In genomic region chr6:107357842-107358241, GRCh38 we compare ENCODE assay signal across 20 cellular contexts.
DNase-seq lines count a peak whose midpoint lies in the region; ATAC-seq, FAIRE-seq and TF ChIP-seq lines count a peak whose summit lies in the region.
"Had no signal": no experiment of that assay in that cellular context is flagged by ENCODE, and none has a peak within 500 bp of the region (broad histone marks: within the 10 kb centered on the region; RNA-seq: fewer than 3 reads in every experiment).

No MANE protein-coding gene starts in this region.

- no peak overlapping the region for H3K4me2 ChIP-seq in HepG2 (ENCODE audit: low read depth, low read length)
- no peak overlapping the region for H3K4me2 ChIP-seq in K562 (ENCODE audit: insufficient read depth, low read length)
- H3K4me2 ChIP-seq: A549; BLaER1 treated with 17β-estradiol and CSF1 and Interleukin-3, amounts not matched to agents 10 nM and 100 nM had no signal

- BruUV-seq in HepG2 (replicated peaks; lab: Mats Ljungman, UMichigan) (no TSS peak), K562 (replicated peaks; lab: Mats Ljungman, UMichigan) (no TSS peak)

- intact Hi-C loops in HepG2 (cut with micrococcal nuclease; ENCODE audit: unreplicated experiment), result no loop called here
- intact Hi-C loops in right lobe of liver (cut with DNase I), result no loop called here
- intact Hi-C loops in K562 (cut with micrococcal nuclease), result no loop called here

- ATAC-seq in HepG2 (no peak), right lobe of liver (no peak), K562 (no peak)
- ATAC-seq: A549; CD8-positive, alpha-beta T cell had no signal

- H2AFZ ChIP-seq in HepG2 (ENCODE audit: low read length) (no peak overlapping the region), K562 (ENCODE audit: low read depth, low read length) (no peak overlapping the region)

- H3K36me3 ChIP-seq in HepG2 (replicated peaks in 1 of 2; ENCODE audit: control insufficient read depth in 1 of 2, insufficient read depth in 2 of 2, low read length in 2 of 2), result no peaks in the 10 kb centered on the region; a peak in 1 of 5 replicates
- H3K36me3 ChIP-seq in right lobe of liver, result no peaks in the 10 kb centered on the region
- no peaks in the 10 kb centered on the region for H3K36me3 ChIP-seq in K562 (ENCODE audit: control insufficient read depth, insufficient read depth, low read length)
- no peaks in the 10 kb centered on the region for H3K36me3 ChIP-seq in HAP-1 (replicated peaks)

- H3K79me2 ChIP-seq in HepG2 (ENCODE audit: insufficient read depth, low read length) (no peaks in the 10 kb centered on the region), K562 (ENCODE audit: control insufficient read depth, insufficient read depth, low read length) (no peaks in the 10 kb centered on the region)

- no peak for TF ChIP-seq POLR2A in HepG2 (IDR thresholded peaks at IDR 0.05; ENCODE audit: insufficient read depth in 1 of 2, low read depth in 2 of 2, low read length in 2 of 2)
- TF ChIP-seq POLR2A in right lobe of liver (IDR thresholded peaks at IDR 0.05), result no peak
- no peak for TF ChIP-seq POLR2A in K562 (conservative IDR thresholded peaks at IDR 0.05)

- TF ChIP-seq CTCF in HepG2 (CRISPR knock-in tag; IDR thresholded peaks at IDR 0.05) (no peak), right lobe of liver (IDR thresholded peaks at IDR 0.05) (no peak), K562 (IDR thresholded peaks at IDR 0.05 in 2 of 3, conservative IDR thresholded peaks at IDR 0.05 in 1 of 3; ENCODE audit: insufficient read depth in 2 of 3, low read depth in 1 of 3, low read length in 3 of 3) (no peak)

- FAIRE-seq in HepG2 (lab: Jason Lieb, UNC), result no peak
- FAIRE-seq in K562 (lab: Jason Lieb, UNC), result no peak
- FAIRE-seq: A549, D721Med, G401.6, GM12891, GM19239 had no signal

- POLR2A ChIA-PET in HepG2 (lab: Yijun Ruan, JAX) (no interaction called here), K562 (lab: Yijun Ruan, JAX) (no interaction called here)

- no peaks in the 10 kb centered on the region for H3K9me1 ChIP-seq in K562 (ENCODE audit: control insufficient read depth, insufficient read depth, low read length)

- no peak overlapping the region for H3K9ac ChIP-seq in HepG2 (ENCODE audit: insufficient read depth, low read depth, low read length)
- no peak overlapping the region for H3K9ac ChIP-seq in K562 (ENCODE audit: insufficient read depth in 1 of 2, low read depth in 2 of 2, low read length in 2 of 2)
- H3K9ac ChIP-seq: BLaER1 treated with 17β-estradiol and CSF1 and Interleukin-3, amounts not matched to agents 10 nM and 100 nM had no signal

- CTCF ChIA-PET in HepG2 (lab: Yijun Ruan, JAX; ENCODE audit: low intra/inter-chr PET ratio, low total read pairs) (no interaction called here), K562 (lab: Yijun Ruan, JAX; ENCODE audit: low intra/inter-chr PET ratio) (no interaction called here)

- H4K20me1 ChIP-seq in HepG2 (ENCODE audit: insufficient read depth, low read length) (0 out of 2 replicates have a peak, but pooled peaks cover 3% of the 10 kb centered on the region), K562 (replicated peaks; ENCODE audit: control insufficient read depth, insufficient read depth, low read length) (no peaks in the 10 kb centered on the region)
- H4K20me1 ChIP-seq: BLaER1 treated with 17β-estradiol and CSF1 and Interleukin-3, amounts not matched to agents 10 nM and 100 nM had no signal

- DNase-seq in HepG2 (ENCODE audit: low spot score) (no peak), right lobe of liver (no peak), K562 (ENCODE audit: extremely low read depth in 1 of 4, low spot score in 3 of 4) (no peak), hepatic stellate cell (ENCODE audit: low spot score) (no peak), HAP-1 (ENCODE audit: low spot score in 2 of 2) (no peak)
- DNase-seq: AML-193; Caco-2; Calu3; CD4-positive, alpha-beta T cell; CD8-positive, alpha-beta T cell; DMS79 treated with DMSO at 0.1 percent for 48 hours; GF-D8 had no signal

- no peaks in the 10 kb centered on the region for H3K9me3 ChIP-seq in HepG2 (ENCODE audit: low read length)
- H3K9me3 ChIP-seq in right lobe of liver, result no peaks in the 10 kb centered on the region
- no peaks in the 10 kb centered on the region; the same call in 1 of the 2 replicates for H3K9me3 ChIP-seq in K562 (replicated peaks; ENCODE audit: control insufficient read depth, insufficient read depth, low read depth, low read length)
- no peaks in the 10 kb centered on the region for H3K9me3 ChIP-seq in HAP-1
- H3K9me3 ChIP-seq: A549, Caco-2 had no signal

- in situ Hi-C loops in HepG2 (cut with HindIII; ENCODE audit: extremely low pct_ligation_motif_present, low pct_unique_long_range_greater_than_20kb), result no loop called here
- in situ Hi-C loops in K562 (cut with MboI), result no loop called here
- in situ Hi-C loops in HAP-1 (cut with MboI; ENCODE audit: low sequenced_read_pairs), result no loop called here

- H3K4me1 ChIP-seq in HepG2 (ENCODE audit: insufficient read depth, low read length) (peaks cover 18% of the 10 kb centered on the region), right lobe of liver (no peaks in the 10 kb centered on the region), K562 (replicated peaks in 1 of 2; ENCODE audit: control insufficient read depth in 2 of 2, insufficient read depth in 2 of 2, low read length in 2 of 2) (no peaks in the 10 kb centered on the region), HAP-1 (no peaks in the 10 kb centered on the region)
- H3K4me1 ChIP-seq: A549, Caco-2 had no signal

- H3K27ac ChIP-seq in HepG2 (ENCODE audit: extremely low read length, insufficient read depth, low read length), result no peak overlapping the region
- H3K27ac ChIP-seq in right lobe of liver, result no peak overlapping the region
- no peak overlapping the region for H3K27ac ChIP-seq in K562 (ENCODE audit: extremely low read depth, low read depth, low read length)
- H3K27ac ChIP-seq: 22Rv1; A549; BLaER1 treated with 17β-estradiol and CSF1 and Interleukin-3, amounts not matched to agents 10 nM and 100 nM; C4-2B had no signal

- TF ChIP-seq EP300 in HepG2 (IDR thresholded peaks at IDR 0.05; ENCODE audit: low read depth in 2 of 2, low read length in 2 of 2), result no peak
- no peak for TF ChIP-seq EP300 in HepG2 (CRISPR knock-in tag; IDR thresholded peaks at IDR 0.05; ENCODE audit: borderline replicate concordance)
- TF ChIP-seq EP300 in K562 (IDR thresholded peaks at IDR 0.05; ENCODE audit: low read length), result no peak

- TF ChIP-seq RAD21 in HepG2 (CRISPR knock-in tag; IDR thresholded peaks at IDR 0.05) (no peak), K562 (CRISPR knock-in tag; conservative IDR thresholded peaks at IDR 0.05 in 1 of 2, IDR thresholded peaks at IDR 0.05 in 1 of 2) (no peak)

- 97% methylated on average over 2 of the region's 2 CpGs for WGBS in HepG2 (ENCODE audit: low lambda C conversion rate)
- 96% methylated on average over 2 of the region's 2 CpGs for WGBS in right lobe of liver (ENCODE audit: insufficient coverage, low coverage, low lambda C conversion rate, missing lambda C conversion rate)
- 76% methylated on average over 2 of the region's 2 CpGs for WGBS in K562 (ENCODE audit: insufficient coverage, low coverage, missing lambda C conversion rate)

- no peaks in the 10 kb centered on the region for H3K27me3 ChIP-seq in HepG2 (ENCODE audit: control insufficient read depth in 1 of 2, insufficient read depth in 2 of 2, low read length in 2 of 2)
- no peaks in the 10 kb centered on the region for H3K27me3 ChIP-seq in right lobe of liver
- H3K27me3 ChIP-seq in K562 (ENCODE audit: control insufficient read depth in 2 of 2, insufficient read depth in 2 of 2, low read length in 2 of 2), result no peaks in the 10 kb centered on the region
- H3K27me3 ChIP-seq in HAP-1 (ENCODE audit: low read depth), result no peaks in the 10 kb centered on the region
- H3K27me3 ChIP-seq: BLaER1 treated with 17β-estradiol and CSF1 and Interleukin-3, amounts not matched to agents 10 nM and 100 nM had no signal

- H3K4me3 ChIP-seq in HepG2 (replicated peaks in 1 of 3; ENCODE audit: insufficient read depth in 1 of 3, low read depth in 2 of 3, low read length in 3 of 3), result no peak overlapping the region
- no peak overlapping the region for H3K4me3 ChIP-seq in right lobe of liver
- no peak overlapping the region for H3K4me3 ChIP-seq in K562
- H3K4me3 ChIP-seq in HAP-1, result no peak overlapping the region
- H3K4me3 ChIP-seq: A549; BLaER1 treated with 17β-estradiol and CSF1 and Interleukin-3, amounts not matched to agents 10 nM and 100 nM had no signal

TF ChIP-seq in HepG2, 621 proteins besides CTCF, POLR2A, EP300 and RAD21:
- TF ChIP-seq CEBPB (IDR thresholded peaks at IDR 0.05; ENCODE audit: borderline replicate concordance, low read depth, low read length) (peak; percentile 48; the same call in 1 of the 2 replicates), ZNF275 (CRISPR knock-in tag; IDR thresholded peaks at IDR 0.05; ENCODE audit: borderline replicate concordance) (no peak)

TF ChIP-seq in K562, 482 proteins besides CTCF, POLR2A, EP300 and RAD21:
- TF ChIP-seq CEBPG (CRISPR knock-in tag; IDR thresholded peaks at IDR 0.05), result no peak
- TF ChIP-seq CEBPG (tag; conservative IDR thresholded peaks at IDR 0.05 in 1 of 2, IDR thresholded peaks at IDR 0.05 in 1 of 2), result peak; percentile 37 to 88
- peak; percentile 88 for TF ChIP-seq CEBPB (tag; IDR thresholded peaks at IDR 0.05)
- no peak for TF ChIP-seq ZNF707 (CRISPR knock-in tag; conservative IDR thresholded peaks at IDR 0.05)

Comparison
In these comparisons a context has a peak if more than half of its experiments do, and no peak if none do; other contexts are left out.
1. Of the 241 proteins assayed by ChIP-seq in both HepG2 and K562: peak only in HepG2: none; only in K562: CEBPG; in both: CEBPB; in neither: 239.